Comparison of ENCODE assay signal across 13 cellular contexts in genomic region chr2:57877811-57878572, GRCh38.
DNase-seq lines count a peak whose midpoint lies in the region; FAIRE-seq and TF ChIP-seq lines count a peak whose summit lies in the region.
"Had no signal": no experiment of that assay in that cellular context is flagged by ENCODE, and none has a peak within 500 bp of the region (broad histone marks: within the 10 kb centered on the region; RNA-seq: fewer than 3 reads in every experiment).

No MANE protein-coding gene starts in this region.

- H4K20me1 ChIP-seq in neural cell (ENCODE audit: insufficient read depth) (no peaks in the 10 kb centered on the region), SK-N-SH (ENCODE audit: insufficient read depth) (no peaks in the 10 kb centered on the region)

- DNase-seq in GM12892 (ENCODE audit: insufficient read length) (no peak), NCI-H2029 treated with DMSO at 0.1 percent for 48 hours (lab: John Stamatoyannopoulos, UW) (peak; percentile 74), SJCRH30 (no peak), type B pancreatic cell (ENCODE audit: extremely low spot score, unreplicated experiment) (no peak), KG1 (lab: John Stamatoyannopoulos, UW) (no peak), HFFc6 (no peak), SK-N-SH (no peak)
- DNase-seq: cerebellar nuclear complex; IMR-90; naive thymus-derived CD8-positive, alpha-beta T cell; T-cell had no signal

- TF ChIP-seq CTCF in neural cell (IDR thresholded peaks at IDR 0.05; ENCODE audit: poor library complexity, severe bottlenecking) (no peak), type B pancreatic cell (conservative IDR thresholded peaks at IDR 0.05) (no peak), HFFc6 (IDR thresholded peaks at IDR 0.05) (no peak), SK-N-SH (IDR thresholded peaks at IDR 0.05) (no peak)

- H3K79me2 ChIP-seq in neural cell (replicated peaks; ENCODE audit: insufficient read depth, low read length): no peaks in the 10 kb centered on the region
- no peaks in the 10 kb centered on the region for H3K79me2 ChIP-seq in SK-N-SH (ENCODE audit: insufficient read depth)

- H3K9ac ChIP-seq in neural cell (ENCODE audit: low read length): no peak overlapping the region
- H3K9ac ChIP-seq in SK-N-SH: no peak overlapping the region

- TF ChIP-seq EP300 in neural cell (conservative IDR thresholded peaks at IDR 0.05; ENCODE audit: poor library complexity, severe bottlenecking) (no peak), SK-N-SH (IDR thresholded peaks at IDR 0.05; ENCODE audit: borderline replicate concordance in 1 of 2, low read depth in 1 of 2, low read length in 1 of 2) (no peak)

- POLR2A ChIA-PET in SK-N-SH (lab: Yijun Ruan, JAX): no interaction called here

- H3F3A ChIP-seq in neural cell (ENCODE audit: insufficient read depth, low read length, poor library complexity, severe bottlenecking) (no peaks in the 10 kb centered on the region), SK-N-SH (replicated peaks; ENCODE audit: insufficient read depth) (peaks cover 10% of the 10 kb centered on the region)

- no peaks in the 10 kb centered on the region for H3K9me3 Mint-ChIP-seq in type B pancreatic cell
- H3K9me3 Mint-ChIP-seq in HFFc6: no peaks in the 10 kb centered on the region
- H3K9me3 Mint-ChIP-seq: T-cell had no signal

- no peak overlapping the region for H2AFZ ChIP-seq in neural cell (ENCODE audit: low read depth, low read length)
- H2AFZ ChIP-seq in SK-N-SH (ENCODE audit: low read depth): no peak overlapping the region

- H3K27ac ChIP-seq in SJCRH30: no peak overlapping the region
- H3K27ac ChIP-seq in neural cell (ENCODE audit: low read length): no peak overlapping the region
- H3K27ac ChIP-seq in SK-N-SH (ENCODE audit: low read depth in 2 of 2, low read length in 1 of 2): no peak overlapping the region

- TF ChIP-seq POLR2A in GM12892 (IDR thresholded peaks at IDR 0.05; ENCODE audit: low read depth, low read length): no peak

- H3K4me1 Mint-ChIP-seq in type B pancreatic cell (ENCODE audit: unreplicated experiment) (no peaks in the 10 kb centered on the region), HFFc6 (ENCODE audit: low read depth) (peaks cover 8% of the 10 kb centered on the region)
- H3K4me1 Mint-ChIP-seq: naive thymus-derived CD8-positive, alpha-beta T cell; T-cell had no signal

- H3K4me1 ChIP-seq in SJCRH30 (no peaks in the 10 kb centered on the region; the same call in 1 of the 2 replicates), SK-N-SH (ENCODE audit: control insufficient read depth in 1 of 2, insufficient read depth in 2 of 2, low read depth in 1 of 2, low read length in 1 of 2) (no peaks in the 10 kb centered on the region)

- no peak overlapping the region for H3K4me3 Mint-ChIP-seq in type B pancreatic cell
- H3K4me3 Mint-ChIP-seq in HFFc6: no peak overlapping the region
- H3K4me3 Mint-ChIP-seq: naive thymus-derived CD8-positive, alpha-beta T cell; T-cell had no signal

- H3K36me3 ChIP-seq in SJCRH30: no peaks in the 10 kb centered on the region
- no peaks in the 10 kb centered on the region for H3K36me3 ChIP-seq in neural cell (ENCODE audit: insufficient read depth, low read length)
- no peaks in the 10 kb centered on the region for H3K36me3 ChIP-seq in SK-N-SH (replicated peaks in 1 of 2; ENCODE audit: control insufficient read depth in 1 of 2, insufficient read depth in 2 of 2, low read length in 1 of 2)

- no peak overlapping the region for H3K4me2 ChIP-seq in neural cell (ENCODE audit: low read length)
- no peak overlapping the region for H3K4me2 ChIP-seq in SK-N-SH
- H3K4me2 ChIP-seq: smooth muscle cell had no signal

- H3K27me3 Mint-ChIP-seq in type B pancreatic cell (no peaks in the 10 kb centered on the region), HFFc6 (ENCODE audit: insufficient read depth) (peaks cover 1% of the 10 kb centered on the region; the same call in 1 of the 2 replicates)
- H3K27me3 Mint-ChIP-seq: naive thymus-derived CD8-positive, alpha-beta T cell; T-cell had no signal

- peak; percentile 53 for FAIRE-seq in GM12892 (lab: Jason Lieb, UNC)

- H3K4me3 ChIP-seq in SJCRH30 (peak overlapping the region; percentile 28; the same call in 1 of the 2 replicates), neural cell (ENCODE audit: low read length) (peak overlapping the region; percentile 1), SK-N-SH (ENCODE audit: low read depth in 2 of 2, low read length in 1 of 2) (no peak overlapping the region)
- H3K4me3 ChIP-seq: smooth muscle cell had no signal

- H3K36me3 Mint-ChIP-seq in type B pancreatic cell (no peaks in the 10 kb centered on the region), HFFc6 (ENCODE audit: low read depth) (no peaks in the 10 kb centered on the region)
- H3K36me3 Mint-ChIP-seq: naive thymus-derived CD8-positive, alpha-beta T cell; T-cell had no signal

- no peaks in the 10 kb centered on the region for H3K9me3 ChIP-seq in SJCRH30 (replicated peaks)
- H3K9me3 ChIP-seq in neural cell (ENCODE audit: low read length): no peaks in the 10 kb centered on the region
- no peaks in the 10 kb centered on the region for H3K9me3 ChIP-seq in SK-N-SH

- H3K27ac Mint-ChIP-seq in type B pancreatic cell (no peak overlapping the region), HFFc6 (no peak overlapping the region)
- H3K27ac Mint-ChIP-seq: naive thymus-derived CD8-positive, alpha-beta T cell; T-cell had no signal

- H3K9me2 ChIP-seq in neural cell (ENCODE audit: insufficient read depth, low read length) (no peaks in the 10 kb centered on the region), SK-N-SH (no peaks in the 10 kb centered on the region)

- H3K27me3 ChIP-seq in SJCRH30 (no peaks in the 10 kb centered on the region), neural cell (ENCODE audit: insufficient read depth, low read depth, low read length) (no peaks in the 10 kb centered on the region), SK-N-SH (ENCODE audit: insufficient read depth) (no peaks in the 10 kb centered on the region)

- CTCF ChIA-PET in SK-N-SH (lab: Yijun Ruan, JAX): interaction anchor here (1.7 kb wide), 1 partner anchor 28 kb away, joined by 4 read pairs; no protein-coding TSS in a partner anchor

- TF ChIP-seq RAD21 in neural cell (conservative IDR thresholded peaks at IDR 0.05) (no peak), SK-N-SH (IDR thresholded peaks at IDR 0.05; ENCODE audit: low read length) (no peak)

- WGBS in SK-N-SH (ENCODE audit: low lambda C conversion rate): 94% methylated on average over 5 of the region's 5 CpGs

TF ChIP-seq in neural cell, 6 proteins besides CTCF, POLR2A, EP300 and RAD21 (continues in another document):
- TF ChIP-seq EZH2 (IDR thresholded peaks at IDR 0.05; ENCODE audit: borderline replicate concordance, insufficient read depth, low read length, poor library complexity, severe bottlenecking) (no peak), SMC3 (conservative IDR thresholded peaks at IDR 0.05; ENCODE audit: poor library complexity) (no peak), REST (IDR thresholded peaks at IDR 0.05; ENCODE audit: borderline replicate concordance) (no peak)

TF ChIP-seq in SK-N-SH, 30 proteins besides CTCF, POLR2A, EP300 and RAD21:
- TF ChIP-seq GATA2 (CRISPR knock-in tag; IDR thresholded peaks at IDR 0.05) (no peak), SIN3A (IDR thresholded peaks at IDR 0.05; ENCODE audit: borderline replicate concordance, low read depth, low read length) (no peak), IRF3 (IDR thresholded peaks at IDR 0.05; ENCODE audit: low read depth, low read length) (no peak), FOXJ3 (CRISPR knock-in tag; IDR thresholded peaks at IDR 0.05) (no peak)

Comparison
In these comparisons a context has a peak if more than half of its experiments do, and no peak if none do; other contexts are left out.
1. H3K4me3 ChIP-seq: peak in SJCRH30 (single experiment) and neural cell (single experiment); none in SK-N-SH (0 of 2).